Comparison of ENCODE assay signal across 8 cellular contexts in the genomic region with DNA sequence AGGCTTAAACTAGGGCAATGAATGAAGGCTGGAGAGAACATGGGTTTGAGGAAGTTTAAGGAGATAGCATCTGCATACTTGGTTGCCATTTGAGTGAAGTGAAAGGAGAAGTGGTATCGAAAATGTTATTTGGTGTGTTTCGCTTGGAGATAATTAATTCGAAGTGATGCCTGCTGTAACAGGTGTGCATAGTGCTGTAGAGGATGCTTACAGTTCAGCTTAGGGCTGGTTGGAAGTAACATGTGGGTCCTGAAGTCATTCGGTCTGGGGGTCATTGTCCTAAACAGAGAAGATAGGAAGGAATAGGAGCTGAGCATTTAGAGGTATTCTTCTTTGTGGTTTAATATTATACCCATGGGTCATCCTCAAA. TPM values are rescaled to one million over a fixed set of nuclear protein-coding genes. Genes with fewer than 3 reads are reported as not detected.
DNase-seq lines count a peak whose midpoint lies in the region; ATAC-seq and TF ChIP-seq lines count a peak whose summit lies in the region.

No MANE protein-coding gene starts in this region.

- H3K4me1 Mint-ChIP-seq in activated T-cell treated with anti-CD3 and anti-CD28 coated beads, Interleukin-2, amount 50 U/mL, for 72 hours (ENCODE audit: low read depth) = peaks cover 14% of the 10 kb centered on the region
- H3K4me1 Mint-ChIP-seq in nephron progenitor cell = peaks cover 7% of the 10 kb centered on the region

- H3K4ac ChIP-seq in trophoblast cell (ENCODE audit: low read depth, low read length) = no peak overlapping the region

- H4K8ac ChIP-seq in trophoblast cell (ENCODE audit: low read depth, low read length) = no peak overlapping the region

- no peaks in the 10 kb centered on the region for H3K9me3 Mint-ChIP-seq in activated T-cell treated with anti-CD3 and anti-CD28 coated beads, Interleukin-2, amount 50 U/mL, for 72 hours
- H3K9me3 Mint-ChIP-seq in nephron progenitor cell = no peaks in the 10 kb centered on the region

- no peaks in the 10 kb centered on the region for H4K20me1 ChIP-seq in OCI-LY7 (ENCODE audit: insufficient read depth, low read length)

- no peak overlapping the region for H3K14ac ChIP-seq in trophoblast cell (ENCODE audit: low read length)

- H3K9me2 ChIP-seq in OCI-LY7 (ENCODE audit: insufficient read depth, low read length) = no peaks in the 10 kb centered on the region

- H2BK120ac ChIP-seq in trophoblast cell (ENCODE audit: insufficient read depth, low read length, poor library complexity) = no peak overlapping the region

- no peak overlapping the region for H3K27ac Mint-ChIP-seq in activated T-cell treated with anti-CD3 and anti-CD28 coated beads, Interleukin-2, amount 50 U/mL, for 72 hours
- no peak overlapping the region for H3K27ac Mint-ChIP-seq in nephron progenitor cell

- H3K27ac ChIP-seq in OCI-LY7 (ENCODE audit: low read depth, low read length, poor library complexity, severe bottlenecking) = peak overlapping the region; percentile 92
- no peak overlapping the region for H3K27ac ChIP-seq in trophoblast cell (ENCODE audit: low read depth, low read length)

- no peak overlapping the region for H4K91ac ChIP-seq in trophoblast cell (ENCODE audit: low read depth, low read length)

- H3K18ac ChIP-seq in trophoblast cell (ENCODE audit: low read length) = no peak overlapping the region

- 100% methylated on average over 2 of the region's 4 CpGs for WGBS in trophoblast cell (ENCODE audit: extremely low coverage, insufficient coverage, insufficient read length)

- DNase-seq in activated T-cell treated with anti-CD3 and anti-CD28 coated beads, Interleukin-2, amount 50 U/mL, for 72 hours = no peak
- no peak for DNase-seq in activated T-cell treated with anti-CD3 and anti-CD28 coated beads, Interleukin-2, amount 50 U/mL, for 1 hour
- DNase-seq in OCI-LY7 (ENCODE audit: low spot score) (peak; percentile 88), trophoblast cell (no peak), nephron progenitor cell (no peak), DMS153 (lab: John Stamatoyannopoulos, UW) (no peak)

- no peak overlapping the region for H4K12ac ChIP-seq in trophoblast cell (ENCODE audit: low read depth, low read length)

- peak overlapping the region; percentile 39; the same call in 1 of the 2 replicates for H2AFZ ChIP-seq in OCI-LY7 (ENCODE audit: low read length)
- H2AFZ ChIP-seq in trophoblast cell (ENCODE audit: insufficient read depth, low read length, poor library complexity) = no peak overlapping the region

- ATAC-seq in activated T-cell treated with anti-CD3 and anti-CD28 coated beads, Interleukin-2, amount 50 U/mL, for 72 hours (replicated peaks in 1 of 2) = peak; percentile 55 to 57
- ATAC-seq in HG02885 (IDR thresholded peaks at IDR 0.05; ENCODE audit: poor library complexity, unreplicated experiment) (peak; percentile 62), esophagus mucosa (peak; percentile 35)

- H3K4me3 ChIP-seq in OCI-LY7 (ENCODE audit: low read depth, low read length, poor library complexity, severe bottlenecking) (peak overlapping the region; percentile 72), trophoblast cell (ENCODE audit: low read depth, low read length) (no peak overlapping the region)

- H3K4me3 Mint-ChIP-seq in activated T-cell treated with anti-CD3 and anti-CD28 coated beads, Interleukin-2, amount 50 U/mL, for 72 hours = no peak overlapping the region
- no peak overlapping the region for H3K4me3 Mint-ChIP-seq in nephron progenitor cell

- no peaks in the 10 kb centered on the region for H3K27me3 ChIP-seq in trophoblast cell (ENCODE audit: insufficient read depth, low read length)

- no peak overlapping the region for H3K23ac ChIP-seq in trophoblast cell (ENCODE audit: low read length)

- CTCF ChIA-PET in OCI-LY7 (lab: Charles Lee; ENCODE audit: unreplicated experiment) = interaction anchor here (0.6 to 4.9 kb wide), 9 partner anchors 11 to 193 kb away, joined by 3 to 44 read pairs (median 4); a partner anchor contains a TSS

- peaks cover 6% of the 10 kb centered on the region for H3K79me1 ChIP-seq in trophoblast cell (ENCODE audit: low read length)

- no peak overlapping the region for H2AK5ac ChIP-seq in trophoblast cell (ENCODE audit: low read length)

- intact Hi-C loops in OCI-LY7 (cut with micrococcal nuclease; ENCODE audit: unreplicated experiment) = loop anchor here (1.0 to 5.0 kb wide), 4 partner anchors 14 to 132 kb away; a partner anchor contains a TSS

- H3K9me3 ChIP-seq in OCI-LY7 (ENCODE audit: low read length) (no peaks in the 10 kb centered on the region), trophoblast cell (ENCODE audit: insufficient read depth, low read depth, low read length) (no peaks in the 10 kb centered on the region)

- no peak overlapping the region for H2BK5ac ChIP-seq in trophoblast cell (ENCODE audit: low read depth, low read length, poor library complexity)

- no peak overlapping the region for H3K9ac ChIP-seq in trophoblast cell (ENCODE audit: low read length)

- no TSS peak for BruUV-seq in OCI-LY7 (replicated peaks; lab: Mats Ljungman, UMichigan)

- no peak overlapping the region for H2BK12ac ChIP-seq in trophoblast cell (ENCODE audit: low read length)

- H3K36me3 ChIP-seq in OCI-LY7 (ENCODE audit: insufficient read depth, low read length) = peaks cover 69% of the 10 kb centered on the region
- peaks cover 17 to 37% of the 10 kb centered on the region in 2 experiments for H3K36me3 ChIP-seq in trophoblast cell (ENCODE audit: control insufficient read depth in 1 of 2, insufficient read depth in 2 of 2, low read length in 2 of 2)

- no peaks in the 10 kb centered on the region for H3K27me3 Mint-ChIP-seq in activated T-cell treated with anti-CD3 and anti-CD28 coated beads, Interleukin-2, amount 50 U/mL, for 72 hours (ENCODE audit: low read depth)
- H3K27me3 Mint-ChIP-seq in nephron progenitor cell (ENCODE audit: low read depth, poor library complexity) = no peaks in the 10 kb centered on the region

- peaks cover 0 to 7% of the 10 kb centered on the region in 2 donors for H3K36me3 Mint-ChIP-seq in activated T-cell treated with anti-CD3 and anti-CD28 coated beads, Interleukin-2, amount 50 U/mL, for 72 hours (ENCODE audit: insufficient read depth in 2 of 2)
- H3K36me3 Mint-ChIP-seq in nephron progenitor cell (ENCODE audit: low read depth) = peaks cover 24% of the 10 kb centered on the region

- H3K4me2 ChIP-seq in OCI-LY7 (ENCODE audit: low read length) (peak overlapping the region; percentile 99), trophoblast cell (ENCODE audit: low read length) (peak overlapping the region; percentile 84)

- TF ChIP-seq CTCF in OCI-LY7 (conservative IDR thresholded peaks at IDR 0.05; ENCODE audit: low read length) (no peak), nephron progenitor cell (IDR thresholded peaks at IDR 0.05) (no peak)

- H3K4me1 ChIP-seq in OCI-LY7 (ENCODE audit: insufficient read depth, low read length, poor library complexity, severe bottlenecking) (peaks cover 33% of the 10 kb centered on the region), trophoblast cell (ENCODE audit: control insufficient read depth in 1 of 2, insufficient read depth in 2 of 2, low read length in 2 of 2) (peaks cover 11 to 16% of the 10 kb centered on the region in 2 experiments)

- H3K79me2 ChIP-seq in OCI-LY7 (ENCODE audit: insufficient read depth, low read depth, low read length) = no peaks in the 10 kb centered on the region
- H3K79me2 ChIP-seq in trophoblast cell (ENCODE audit: control insufficient read depth, insufficient read depth, low read length, poor library complexity) = peaks cover 5% of the 10 kb centered on the region

- POLR2A ChIA-PET in OCI-LY7 (lab: Charles Lee) = interaction anchor here (0.7 to 6.2 kb wide), 13 partner anchors 13 to 206 kb away, joined by 3 to 65 read pairs (median 4); a partner anchor contains a TSS

RNA-seq across cellular contexts. Expression of a gene that starts 0.3 kb away (rescaled TPM):
- total RNA-seq in activated T-cell treated with anti-CD3 and anti-CD28 coated beads, Interleukin-2, amount 50 U/mL, for 72 hours = 10 to 100 TPM in 1 of 2 donors, 1 to 10 TPM in 1; 6.6 to 10.6 TPM
- total RNA-seq in OCI-LY7 (2014; rRNA removed; shearing (Covaris generic)) = 10.8 and 16.9 TPM in 2 replicates
- total RNA-seq in OCI-LY7 (2022) = 39.3 and 39.4 TPM in 2 replicates
- 1.7 TPM for total RNA-seq in esophagus mucosa
- 2.2 TPM in 2 replicates for polyA plus RNA-seq in trophoblast cell (2013)

RNA-seq across cellular contexts. Expression of a gene that starts 13.8 kb away (rescaled TPM):
- total RNA-seq in activated T-cell treated with anti-CD3 and anti-CD28 coated beads, Interleukin-2, amount 50 U/mL, for 72 hours = 10 to 100 TPM; 30.9 to 35.6 TPM
- 7.8 and 9.4 TPM in 2 replicates for total RNA-seq in OCI-LY7 (2014; rRNA removed; shearing (Covaris generic))
- total RNA-seq in OCI-LY7 (2022) (28.1 and 32.8 TPM in 2 replicates), esophagus mucosa (39.5 TPM)
- polyA plus RNA-seq in trophoblast cell (2013) = 40.7 and 42.0 TPM in 2 replicates

RNA-seq across cellular contexts. Expression of a gene that starts 21.1 kb away (rescaled TPM):
- total RNA-seq in activated T-cell treated with anti-CD3 and anti-CD28 coated beads, Interleukin-2, amount 50 U/mL, for 72 hours = 10 to 100 TPM; 57.3 to 70.3 TPM
- 48.9 and 57.1 TPM in 2 replicates for total RNA-seq in OCI-LY7 (2014; rRNA removed; shearing (Covaris generic))
- total RNA-seq in OCI-LY7 (2022) (78.8 and 80.0 TPM in 2 replicates), esophagus mucosa (18.2 TPM)
- polyA plus RNA-seq in trophoblast cell (2013) = 19.6 and 20.3 TPM in 2 replicates

RNA-seq across cellular contexts. Expression of a gene that starts 21.2 kb away (rescaled TPM):
- 10 to 100 TPM; 22.4 to 27.4 TPM for total RNA-seq in activated T-cell treated with anti-CD3 and anti-CD28 coated beads, Interleukin-2, amount 50 U/mL, for 72 hours
- total RNA-seq in OCI-LY7 (2014; rRNA removed; shearing (Covaris generic)) = 14.7 and 14.8 TPM in 2 replicates
- total RNA-seq in OCI-LY7 (2022) = 23.9 and 24.0 TPM in 2 replicates
- total RNA-seq in esophagus mucosa = 6.7 TPM
- polyA plus RNA-seq in trophoblast cell (2013) = 9.8 and 9.9 TPM in 2 replicates

RNA-seq across cellular contexts. Expression of a gene that starts 40.5 kb away (rescaled TPM):
- total RNA-seq in activated T-cell treated with anti-CD3 and anti-CD28 coated beads, Interleukin-2, amount 50 U/mL, for 72 hours = under 1 TPM; 0.39 to 0.41 TPM
- not detected in 2 replicates for total RNA-seq in OCI-LY7 (2014; rRNA removed; shearing (Covaris generic))
- total RNA-seq in OCI-LY7 (2022) (not detected in 2 replicates), esophagus mucosa (13.7 TPM)
- polyA plus RNA-seq in trophoblast cell (2013) = 0.03 and 0.04 TPM in 2 replicates
